ENCODE assay signal across 27 cellular contexts in genomic region chr3:72262707-72263106, GRCh38.
"Had no signal": no experiment of that assay in that cellular context is flagged by ENCODE, and none has a peak within 500 bp of the region (broad histone marks: within the 10 kb centered on the region; RNA-seq: fewer than 3 reads in every experiment).

No MANE protein-coding gene starts in this region.

- H3K9me3 Mint-ChIP-seq: immature natural killer cell; nephron progenitor cell; neural progenitor cell; stimulated activated effector memory CD8-positive, alpha-beta T cell treated with anti-CD3 and anti-CD28 coated beads, Interleukin-12 subunit alpha, Interleukin-12 subunit beta, amount 100 ng/mL, for 72 hours; stimulated activated naive CD8-positive, alpha-beta T cell treated with anti-CD3 and anti-CD28 coated beads, Interleukin-15, Interleukin-2, amounts not matched to agents 100 ng/mL and 50 ng/mL, for 24 hours had no signal

- H3K4me3 Mint-ChIP-seq: immature natural killer cell; naive thymus-derived CD8-positive, alpha-beta T cell; nephron progenitor cell; neural progenitor cell; stimulated activated effector memory CD8-positive, alpha-beta T cell treated with anti-CD3 and anti-CD28 coated beads, Interleukin-12 subunit alpha, Interleukin-12 subunit beta, amount 100 ng/mL, for 72 hours; stimulated activated naive CD8-positive, alpha-beta T cell treated with anti-CD3 and anti-CD28 coated beads, Interleukin-15, Interleukin-2, amounts not matched to agents 100 ng/mL and 50 ng/mL, for 24 hours had no signal

- DNase-seq: head of caudate nucleus; hypothalamus; immature natural killer cell; kidney; left colon; left ventricle myocardium superior; lower lobe of right lung; mammary epithelial cell; mesenchymal stem cell; naive thymus-derived CD8-positive, alpha-beta T cell; nephron progenitor cell; occipital lobe; ovary; posterior cingulate gyrus; retina; right cardiac atrium; sigmoid colon; small intestine; spleen; stimulated activated CD4-positive, alpha-beta T cell treated with anti-CD3 and anti-CD28 coated beads, Interleukin-4, amount 100 ng/mL, for 24 hours; stimulated activated naive CD4-positive, alpha-beta T cell; tibial artery; trophoblast cell; upper lobe of right lung had no signal

- H3K27ac Mint-ChIP-seq: nephron progenitor cell; neural progenitor cell; stimulated activated effector memory CD8-positive, alpha-beta T cell treated with anti-CD3 and anti-CD28 coated beads, Interleukin-12 subunit alpha, Interleukin-12 subunit beta, amount 100 ng/mL, for 72 hours; stimulated activated naive CD8-positive, alpha-beta T cell treated with anti-CD3 and anti-CD28 coated beads, Interleukin-15, Interleukin-2, amounts not matched to agents 100 ng/mL and 50 ng/mL, for 24 hours had no signal

- H3K36me3 Mint-ChIP-seq: immature natural killer cell; neural progenitor cell; stimulated activated effector memory CD8-positive, alpha-beta T cell treated with anti-CD3 and anti-CD28 coated beads, Interleukin-12 subunit alpha, Interleukin-12 subunit beta, amount 100 ng/mL, for 72 hours had no signal
